7 cellular contexts compared by ENCODE assay signal in genomic region chr10:24866615-24867583, GRCh38.
DNase-seq lines count a peak whose midpoint lies in the region; ATAC-seq and TF ChIP-seq lines count a peak whose summit lies in the region.

No MANE protein-coding gene starts in this region.

- peaks cover 0 to 2% of the 10 kb centered on the region in 2 donors for H3K27me3 Mint-ChIP-seq in natural killer cell (ENCODE audit: low read depth in 2 of 2)

- H3K4me3 ChIP-seq in HUES48 (ENCODE audit: low read depth, low read length), result no peak overlapping the region
- peak overlapping the region in 1 of 4 donors; percentile 12 for H3K4me3 ChIP-seq in sigmoid colon
- H3K4me3 ChIP-seq in H7 (ENCODE audit: insufficient read depth, low read depth, low read length), result no peak overlapping the region

- H3K36me3 ChIP-seq in HUES48 (ENCODE audit: control insufficient read depth, insufficient read depth, low read length) (no peaks in the 10 kb centered on the region), sigmoid colon (no peaks in the 10 kb centered on the region), H7 (replicated peaks; ENCODE audit: control insufficient read depth, insufficient read depth, low read length) (no peaks in the 10 kb centered on the region)

- H3K36me3 Mint-ChIP-seq in natural killer cell, result no peaks in the 10 kb centered on the region

- H3K27me3 ChIP-seq in HUES48 (ENCODE audit: control insufficient read depth, insufficient read depth, low read length), result no peaks in the 10 kb centered on the region
- no peaks in the 10 kb centered on the region for H3K27me3 ChIP-seq in sigmoid colon
- H3K27me3 ChIP-seq in H7 (ENCODE audit: control insufficient read depth, insufficient read depth, low read length), result no peaks in the 10 kb centered on the region

- peak overlapping the region; percentile 59; the same call in 1 of the 2 replicates for H3K9ac ChIP-seq in HUES48 (ENCODE audit: low read depth, low read length)

- H3K9me3 Mint-ChIP-seq in natural killer cell, result no peaks in the 10 kb centered on the region

- intact Hi-C loops in Right ventricle myocardium superior (cut with DNase I) (no loop called here), sigmoid colon (cut with DNase I) (no loop called here), natural killer cell (cut with micrococcal nuclease) (no loop called here)

- H3K4me1 ChIP-seq in HUES48 (ENCODE audit: control insufficient read depth, insufficient read depth, low read length) (peaks cover 18% of the 10 kb centered on the region), sigmoid colon (peaks cover 0 to 19% (median 8%) of the 10 kb centered on the region in 4 donors)

- no peaks in the 10 kb centered on the region for H3K9me3 ChIP-seq in HUES48 (ENCODE audit: control insufficient read depth, insufficient read depth, low read length)
- H3K9me3 ChIP-seq in sigmoid colon, result no peaks in the 10 kb centered on the region

- H3K27ac ChIP-seq in HUES48 (ENCODE audit: low read depth, low read length), result peak overlapping the region; percentile 29
- peak overlapping the region; percentile 12 to 44 (median 32) for H3K27ac ChIP-seq in sigmoid colon

- no peak for TF ChIP-seq POLR2A in sigmoid colon (IDR thresholded peaks at IDR 0.05)

- WGBS in sigmoid colon, 2 donors, result 38 to 58% methylated on average over 7 of the region's 7 CpGs

- DNase-seq in Right ventricle myocardium superior, result peak; percentile 76
- peak; percentile 74 for DNase-seq in sigmoid colon
- no peak for DNase-seq in natural killer cell
- DNase-seq in H7, result no peak
- DNase-seq in GDM1 (lab: John Stamatoyannopoulos, UW), result no peak

- TF ChIP-seq EP300 in sigmoid colon (IDR thresholded peaks at IDR 0.05), result no peak

- TF ChIP-seq CTCF in sigmoid colon (IDR thresholded peaks at IDR 0.05) (no peak), natural killer cell (IDR thresholded peaks at IDR 0.05) (no peak)

- ATAC-seq in SK-N-SH treated with all-trans-retinoic acid at 6 μM for 48 hours (peak; percentile 77), Right ventricle myocardium superior (ENCODE audit: poor library complexity) (peak; percentile 92), natural killer cell (no peak)

- H3K27ac Mint-ChIP-seq in natural killer cell, result no peak overlapping the region

- H3K4me1 Mint-ChIP-seq in natural killer cell, result peaks cover 12% of the 10 kb centered on the region in 2 donors

- no peak overlapping the region for H3K4me3 Mint-ChIP-seq in natural killer cell

TF ChIP-seq in SK-N-SH treated with all-trans-retinoic acid at 6 μM for 48 hours, 23 proteins besides CTCF, POLR2A, EP300 and RAD21:
- TF ChIP-seq ZC3H10 (CRISPR knock-in tag; IDR thresholded peaks at IDR 0.05) (peak; percentile 49; the same call in 1 of the 2 replicates), ISL1 (CRISPR knock-in tag; IDR thresholded peaks at IDR 0.05) (peak; percentile 49; the same call in 1 of the 2 replicates), ZFP30 (CRISPR knock-in tag; IDR thresholded peaks at IDR 0.05) (no peak)
TF ChIP-seq in SK-N-SH treated with all-trans-retinoic acid at 6 μM for 48 hours: peak in this region for 2.

Comparison
In these comparisons a context has a peak if more than half of its experiments do, and no peak if none do; other contexts are left out.
1. ATAC-seq: peak in SK-N-SH treated with all-trans-retinoic acid at 6 μM for 48 hours (single experiment) and Right ventricle myocardium superior (single experiment); none in natural killer cell (0 of 3).
2. DNase-seq: peak in Right ventricle myocardium superior (single experiment) and sigmoid colon (single experiment); none in natural killer cell (single experiment), H7 (single experiment) and GDM1 (single experiment).